In genomic region chr1:113978863-113979702, GRCh38 we compare ENCODE assay signal across 8 cellular contexts. TPM values are rescaled to one million over a fixed set of nuclear protein-coding genes. Genes with fewer than 3 reads are reported as not detected.
A peak's percentile ranks its signal among the peaks of the same experiment; 100 is the strongest.
DNase-seq lines count a peak whose midpoint lies in the region; ATAC-seq and TF ChIP-seq lines count a peak whose summit lies in the region.

OLFML3 (plus strand) TSS chr1:113979474; CDS start chr1:113979517, 43 bp downstream.

- peaks cover 7% of the 10 kb centered on the region for H3K9me3 Mint-ChIP-seq in Caco-2 (ENCODE audit: unreplicated experiment)
- no peaks in the 10 kb centered on the region for H3K9me3 Mint-ChIP-seq in HFFc6
- no peaks in the 10 kb centered on the region for H3K9me3 Mint-ChIP-seq in activated CD4-positive, alpha-beta memory T cell treated with anti-CD3 and anti-CD28 coated beads for 36 hours

- H3K4me1 Mint-ChIP-seq in Caco-2 (ENCODE audit: low read depth, unreplicated experiment) (no peaks in the 10 kb centered on the region), HFFc6 (ENCODE audit: low read depth) (peaks cover 96% of the 10 kb centered on the region)
- peaks cover 33% of the 10 kb centered on the region for H3K4me1 Mint-ChIP-seq in activated CD4-positive, alpha-beta memory T cell treated with anti-CD3 and anti-CD28 coated beads for 36 hours (ENCODE audit: low read depth)

- DNase-seq in Caco-2 (peak; percentile 77 to 83), HFFc6 (peak; percentile 93), NCI-H446 treated with DMSO at 0.1 percent for 48 hours (lab: John Stamatoyannopoulos, UW) (peak; percentile 80), epithelial cell of proximal tubule (ENCODE audit: low read depth) (peak; percentile 51), midbrain (lab: John Stamatoyannopoulos, UW) (peak; percentile 85)
- peak; percentile 67 for DNase-seq in activated CD4-positive, alpha-beta memory T cell treated with anti-CD3 and anti-CD28 coated beads for 36 hours
- DNase-seq in stimulated activated CD8-positive, alpha-beta memory T cell treated with anti-CD3 and anti-CD28 coated beads, Interleukin-7, amount 100 ng/mL, for 24 hours (ENCODE audit: low read depth), result peak; percentile 21

- POLR2A ChIA-PET in Caco-2 (lab: Charles Lee), result no interaction called here
- POLR2A ChIA-PET in activated CD4-positive, alpha-beta memory T cell treated with anti-CD3 and anti-CD28 coated beads for 36 hours (lab: Charles Lee), result interaction anchor here (0.6 to 1.5 kb wide), 2 partner anchors 27 to 304 kb away, joined by 3 to 5 read pairs; no protein-coding TSS in a partner anchor

- intact Hi-C loops in Caco-2 (cut with micrococcal nuclease; ENCODE audit: unreplicated experiment), result loop anchor here (1.0 to 5.0 kb wide), 5 partner anchors 55 to 368 kb away; no protein-coding TSS in a partner anchor
- intact Hi-C loops in activated CD4-positive, alpha-beta memory T cell treated with anti-CD3 and anti-CD28 coated beads for 36 hours (cut with micrococcal nuclease), result loop anchor here (1.0 to 5.0 kb wide), 4 partner anchors 47 to 363 kb away; no protein-coding TSS in a partner anchor

- peaks cover 15% of the 10 kb centered on the region for H3K4me1 ChIP-seq in Caco-2

- H3K36me3 ChIP-seq in Caco-2 (ENCODE audit: control insufficient read depth, insufficient read depth, low read length), result no peaks in the 10 kb centered on the region

- no TSS peak for BruUV-seq in Caco-2 (replicated peaks; lab: Mats Ljungman, UMichigan)

- no peaks in the 10 kb centered on the region for H3K9me3 ChIP-seq in Caco-2

- H3K4me3 ChIP-seq in Caco-2 (ENCODE audit: low read depth, low read length) (peak within 1 kb of the TSS; percentile 18), epithelial cell of proximal tubule (ENCODE audit: low read depth, low read length) (no peak within 1 kb of the TSS)

- H3K27me3 ChIP-seq in Caco-2 (replicated peaks; ENCODE audit: control insufficient read depth, insufficient read depth, low read length), result no peaks in the 10 kb centered on the region

- H3K36me3 Mint-ChIP-seq in Caco-2 (ENCODE audit: insufficient read depth, unreplicated experiment), result no peaks in the 10 kb centered on the region
- peaks cover 23% of the 10 kb centered on the region for H3K36me3 Mint-ChIP-seq in HFFc6 (ENCODE audit: low read depth)
- H3K36me3 Mint-ChIP-seq in activated CD4-positive, alpha-beta memory T cell treated with anti-CD3 and anti-CD28 coated beads for 36 hours, result peaks cover 16% of the 10 kb centered on the region

- no peak for ATAC-seq in HG02623 (IDR thresholded peaks at IDR 0.05; ENCODE audit: unreplicated experiment)

- H3K4me3 Mint-ChIP-seq in Caco-2 (ENCODE audit: unreplicated experiment) (peak within 1 kb of the TSS; percentile 66), HFFc6 (peak within 1 kb of the TSS; percentile 91)
- no peak within 1 kb of the TSS for H3K4me3 Mint-ChIP-seq in activated CD4-positive, alpha-beta memory T cell treated with anti-CD3 and anti-CD28 coated beads for 36 hours

- H3K27me3 Mint-ChIP-seq in Caco-2 (ENCODE audit: insufficient read depth, unreplicated experiment) (no peaks in the 10 kb centered on the region), HFFc6 (ENCODE audit: insufficient read depth) (peaks cover 4% of the 10 kb centered on the region)
- no peaks in the 10 kb centered on the region for H3K27me3 Mint-ChIP-seq in activated CD4-positive, alpha-beta memory T cell treated with anti-CD3 and anti-CD28 coated beads for 36 hours

- TF ChIP-seq CTCF in Caco-2 (IDR thresholded peaks at IDR 0.05; ENCODE audit: insufficient read depth in 1 of 2, low read depth in 1 of 2, low read length in 1 of 2, severe bottlenecking in 1 of 2, unreplicated experiment in 1 of 2), result peak; percentile 44 to 63
- peak; percentile 84 for TF ChIP-seq CTCF in HFFc6 (IDR thresholded peaks at IDR 0.05)
- peak; percentile 83 for TF ChIP-seq CTCF in epithelial cell of proximal tubule (conservative IDR thresholded peaks at IDR 0.05; ENCODE audit: low read depth, low read length)

- H3K27ac Mint-ChIP-seq in Caco-2 (ENCODE audit: unreplicated experiment) (peak within 1 kb of the TSS; percentile 93), HFFc6 (peak within 1 kb of the TSS; percentile 96)
- H3K27ac Mint-ChIP-seq in activated CD4-positive, alpha-beta memory T cell treated with anti-CD3 and anti-CD28 coated beads for 36 hours, result no peak within 1 kb of the TSS

- CTCF ChIA-PET in Caco-2 (lab: Charles Lee), result interaction anchor here (0.6 to 2.1 kb wide), 11 partner anchors 26 to 322 kb away, joined by 3 to 31 read pairs (median 4); no protein-coding TSS in a partner anchor
- CTCF ChIA-PET in activated CD4-positive, alpha-beta memory T cell treated with anti-CD3 and anti-CD28 coated beads for 36 hours (lab: Charles Lee), result interaction anchor here (0.6 to 7.2 kb wide), 18 partner anchors 15 to 1487 kb away, joined by 3 to 92 read pairs (median 4); no protein-coding TSS in a partner anchor

RNA-seq across cellular contexts. Expression of gene OLFML3, which starts in this region (rescaled TPM):
- total RNA-seq in Caco-2 (2022), result 29.1 and 36.5 TPM in 2 replicates
- total RNA-seq in HFFc6 (2021; fragmentation: NEBNext Ultra II Directional; extraction: Animal tissue kit (Norgen Biotek cat#: 25700)), result 100 to 1,000 TPM in 4 of 6 experiments, 10 to 100 TPM in 2; 66.4 to 130 (median 123) TPM
- under 1 TPM in 1 of 2 experiments, not detected in 1; 0.21 TPM for total RNA-seq in activated CD4-positive, alpha-beta memory T cell treated with anti-CD3 and anti-CD28 coated beads for 36 hours
- 0.12 and 1.0 TPM in 2 replicates for total RNA-seq in epithelial cell of proximal tubule

Comparison
In these comparisons a context has a peak if more than half of its experiments do, and no peak if none do; other contexts are left out.
1. RNA of gene OLFML3 (total RNA-seq): 66.4 to 130 TPM in HFFc6 and 29.1 to 36.5 TPM in Caco-2; 0.21 TPM in activated CD4-positive, alpha-beta memory T cell treated with anti-CD3 and anti-CD28 coated beads for 36 hours and 0.12 to 1.0 TPM in epithelial cell of proximal tubule; every median in the first group is over 10 times any median in the second.
2. Peak in DNase-seq in activated CD4-positive, alpha-beta memory T cell treated with anti-CD3 and anti-CD28 coated beads for 36 hours; RNA of the gene not detected or under 1 TPM.
3. DNase-seq: peak in every context shown above with its lines; median percentile 93 in HFFc6; 85 in midbrain; 80 in Caco-2; 80 in NCI-H446 treated with DMSO at 0.1 percent for 48 hours; 67 in activated CD4-positive, alpha-beta memory T cell treated with anti-CD3 and anti-CD28 coated beads for 36 hours; 51 in epithelial cell of proximal tubule; 21 in stimulated activated CD8-positive, alpha-beta memory T cell treated with anti-CD3 and anti-CD28 coated beads, Interleukin-7, amount 100 ng/mL, for 24 hours.
4. Peak in every context shown above with its lines, with median percentiles within 50 percentile points of each other: CTCF ChIP-seq.